Comparison of ENCODE assay signal across 9 cellular contexts in genomic region chr1:212915245-212916091, GRCh38. TPM values are rescaled to one million over a fixed set of nuclear protein-coding genes. Genes with fewer than 3 reads are reported as not detected.
DNase-seq lines count a peak whose midpoint lies in the region; ATAC-seq and TF ChIP-seq lines count a peak whose summit lies in the region.
"Had no signal": no experiment of that assay in that cellular context is flagged by ENCODE, and none has a peak within 500 bp of the region (broad histone marks: within the 10 kb centered on the region; RNA-seq: fewer than 3 reads in every experiment).

No MANE protein-coding gene starts in this region.

- peak; percentile 55 to 75 for ATAC-seq in upper lobe of left lung (ENCODE audit: low FRiP score in 2 of 2)
- no peak for ATAC-seq in HG02798 (IDR thresholded peaks at IDR 0.05; ENCODE audit: poor library complexity, unreplicated experiment)

- H3K27ac ChIP-seq in SJCRH30 (peak overlapping the region; percentile 86), hepatocyte (no peak overlapping the region), upper lobe of left lung (no peak overlapping the region), vagina (no peak overlapping the region)

- H3K4me1 ChIP-seq in SJCRH30 (peaks cover 16% of the 10 kb centered on the region), hepatocyte (ENCODE audit: insufficient read depth) (peaks cover 4% of the 10 kb centered on the region), upper lobe of left lung (peaks cover 0 to 12% (median 2%) of the 10 kb centered on the region in 4 donors), vagina (peaks cover 9% of the 10 kb centered on the region)

- H3K36me3 ChIP-seq in SJCRH30 (no peaks in the 10 kb centered on the region), hepatocyte (replicated peaks; ENCODE audit: insufficient read depth, low read depth) (no peaks in the 10 kb centered on the region), upper lobe of left lung (no peaks in the 10 kb centered on the region), vagina (no peaks in the 10 kb centered on the region)

- H3K4me3 ChIP-seq in SJCRH30 (peak overlapping the region; percentile 52), hepatocyte (no peak overlapping the region), upper lobe of left lung (no peak overlapping the region), vagina (no peak overlapping the region)

- no peaks in the 10 kb centered on the region for H4K20me1 ChIP-seq in hepatocyte (ENCODE audit: insufficient read depth, poor library complexity, severe bottlenecking)

- H3K4me2 ChIP-seq in hepatocyte, result no peak overlapping the region

- TF ChIP-seq CTCF in hepatocyte (IDR thresholded peaks at IDR 0.05; ENCODE audit: poor library complexity) (peak; percentile 70), upper lobe of left lung (IDR thresholded peaks at IDR 0.05) (peak in 1 of 6 experiments; percentile 24), vagina (IDR thresholded peaks at IDR 0.05) (no peak)

- H3K79me2 ChIP-seq in hepatocyte, result no peaks in the 10 kb centered on the region

- H2AFZ ChIP-seq in hepatocyte, result no peak overlapping the region

- H3K9me3 ChIP-seq in SJCRH30 (replicated peaks), result no peaks in the 10 kb centered on the region
- H3K9me3 ChIP-seq in hepatocyte (ENCODE audit: low read depth), result no peaks in the 10 kb centered on the region
- H3K9me3 ChIP-seq in upper lobe of left lung, result no peaks in the 10 kb centered on the region
- no peaks in the 10 kb centered on the region for H3K9me3 ChIP-seq in vagina

- DNase-seq in NCI-H524 (lab: John Stamatoyannopoulos, UW) (peak; percentile 69 to 83), NCI-H524 treated with DMSO at 0.1 percent for 48 hours (lab: John Stamatoyannopoulos, UW) (no peak), SJCRH30 (peak; percentile 88 to 95), hepatocyte (ENCODE audit: low spot score) (peak; percentile 79), upper lobe of left lung (no peak), vagina (ENCODE audit: extremely low spot score in 2 of 2) (no peak), activated T-cell treated with anti-CD3 and anti-CD28 coated beads for 4 hours (no peak)
- DNase-seq: naive B cell had no signal

- 73% methylated on average over 13 of the region's 13 CpGs for WGBS in hepatocyte (ENCODE audit: low lambda C conversion rate, missing lambda C conversion rate)
- WGBS in upper lobe of left lung, 2 donors, result 78 to 83% methylated on average over 13 of the region's 13 CpGs

- H3K9me2 ChIP-seq in hepatocyte (replicated peaks; ENCODE audit: insufficient read depth), result no peaks in the 10 kb centered on the region

- no peak for TF ChIP-seq EP300 in upper lobe of left lung (IDR thresholded peaks at IDR 0.05)

- no peak for TF ChIP-seq POLR2A in upper lobe of left lung (IDR thresholded peaks at IDR 0.05)
- no peak for TF ChIP-seq POLR2A in vagina (IDR thresholded peaks at IDR 0.05)

- intact Hi-C loops in vagina (cut with DNase I), result no loop called here

- H3K27me3 ChIP-seq in SJCRH30 (no peaks in the 10 kb centered on the region), hepatocyte (no peaks in the 10 kb centered on the region), upper lobe of left lung (no peaks in the 10 kb centered on the region), vagina (no peaks in the 10 kb centered on the region)

RNA-seq across cellular contexts. Expression of gene VASH2, which starts 34.9 kb away (rescaled TPM):
- total RNA-seq in SJCRH30 (2014; rRNA removed; shearing (Covaris generic)), result 129 and 153 TPM in 2 replicates
- total RNA-seq in hepatocyte (3.6 and 4.5 TPM in 2 replicates), upper lobe of left lung (1 to 10 TPM in 4 of 6 donors, under 1 TPM in 2; 0.30 to 3.1 (median 1.4) TPM), vagina (4.2 TPM)
- polyA plus RNA-seq in hepatocyte, result 0.96 and 3.0 TPM in 2 replicates

RNA-seq across cellular contexts. Expression of gene FLVCR1, which starts 57.4 kb away (rescaled TPM):
- 24.3 and 28.0 TPM in 2 replicates for total RNA-seq in SJCRH30 (2014; rRNA removed; shearing (Covaris generic))
- total RNA-seq in hepatocyte (32.0 and 32.5 TPM in 2 replicates), upper lobe of left lung (1 to 10 TPM; 5.2 to 9.4 (median 8.3) TPM), vagina (5.6 TPM)
- polyA plus RNA-seq in hepatocyte, result 9.9 and 14.4 TPM in 2 replicates

Comparison
In these comparisons a context has a peak if more than half of its experiments do, and no peak if none do; other contexts are left out.
1. DNase-seq: peak in NCI-H524 (2 of 2), SJCRH30 (2 of 2) and hepatocyte (single experiment); none in NCI-H524 treated with DMSO at 0.1 percent for 48 hours (single experiment), upper lobe of left lung (0 of 2), vagina (0 of 2) and activated T-cell treated with anti-CD3 and anti-CD28 coated beads for 4 hours (single experiment).
2. RNA of gene VASH2, which starts 34.9 kb away (total RNA-seq): 129 to 153 TPM in SJCRH30; 4.2 TPM in vagina (single experiment), 3.6 to 4.5 TPM in hepatocyte and 0.30 to 3.1 TPM in upper lobe of left lung; every median in the first group is over 10 times any median in the second.